In the genomic region with DNA sequence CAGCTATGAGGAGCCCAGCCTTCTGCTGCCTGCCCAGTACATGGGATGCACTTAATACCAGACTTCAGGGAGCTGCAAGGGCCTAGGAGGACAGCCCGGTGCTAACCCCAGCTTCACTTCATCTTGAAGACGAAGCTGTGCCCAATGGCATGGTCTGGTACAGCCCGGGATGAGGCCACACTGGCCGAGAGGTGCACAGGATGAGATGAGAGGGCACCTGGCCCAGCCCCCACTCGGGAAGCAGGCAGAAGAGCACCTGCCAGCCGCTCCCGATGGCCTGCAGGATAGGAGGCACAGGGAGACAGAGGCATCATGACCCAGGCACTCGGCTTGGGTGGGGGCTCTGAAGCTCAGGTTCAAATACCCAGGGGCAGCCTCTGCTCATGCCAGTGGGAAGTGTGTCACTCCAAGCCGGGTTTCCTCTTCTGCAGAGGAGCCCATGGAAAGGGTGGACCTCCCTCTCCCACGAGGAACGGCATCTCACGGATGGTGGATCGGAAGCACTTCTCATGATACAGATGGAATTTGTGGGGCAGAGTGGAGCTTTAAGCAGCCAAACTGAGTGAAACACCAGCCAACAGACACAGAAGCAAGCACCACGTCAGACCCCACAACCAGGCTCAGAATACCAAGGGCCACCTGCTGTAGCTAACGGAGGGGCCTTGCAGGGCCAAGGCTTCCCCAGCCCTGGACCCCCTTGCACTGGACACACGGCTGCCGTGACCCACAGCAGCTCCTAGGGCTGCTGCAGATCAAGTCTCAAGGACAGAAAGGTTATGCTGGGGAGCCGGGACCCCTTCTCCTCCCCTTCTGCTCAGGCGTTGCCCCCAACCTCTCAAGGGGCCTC, we compare ENCODE assay signal across 19 cellular contexts.
A peak's percentile ranks its signal among the peaks of the same experiment; 100 is the strongest.
DNase-seq lines count a peak whose midpoint lies in the region; ATAC-seq and TF ChIP-seq lines count a peak whose summit lies in the region.
"Had no signal": no experiment of that assay in that cellular context is flagged by ENCODE, and none has a peak within 500 bp of the region (broad histone marks: within the 10 kb centered on the region; RNA-seq: fewer than 3 reads in every experiment).

No MANE protein-coding gene starts in this region.

- DNase-seq in GM10248 (ENCODE audit: extremely low spot score) (peak; percentile 7), mesenteric fat pad (ENCODE audit: low spot score) (peak; percentile 72), stomach (peak; percentile 10), GM23248 (no peak)
- DNase-seq in activated CD8-positive, alpha-beta memory T cell treated with anti-CD3 and anti-CD28 coated beads, Interleukin-2, amount 50 U/mL, for 48 hours: peak; percentile 15
- DNase-seq: activated CD4-positive, alpha-beta T cell treated with anti-CD3 and anti-CD28 coated beads, Interleukin-2, amount 50 U/mL, for 48 hours; activated naive CD4-positive, alpha-beta T cell treated with anti-CD3 and anti-CD28 coated beads for 36 hours; activated T-cell treated with anti-CD3 and anti-CD28 coated beads, Interleukin-2, amount 50 U/mL, for 1 hour; amygdala; IMR-90; kidney; NCI-H1048; NCI-H187; NCI-H226; T-helper 1 cell had no signal

- no peak overlapping the region for H3K9ac ChIP-seq in GM23248
- H3K9ac ChIP-seq: parathyroid adenoma had no signal

- no peaks in the 10 kb centered on the region for H3K79me2 ChIP-seq in GM23248 (ENCODE audit: insufficient read depth)
- H3K79me2 ChIP-seq: parathyroid adenoma had no signal

- H3K36me3 ChIP-seq in stomach (no peaks in the 10 kb centered on the region), GM23248 (ENCODE audit: low read depth) (no peaks in the 10 kb centered on the region)

- H3K9me3 ChIP-seq in stomach (peaks cover 0 to 5% (median 0%) of the 10 kb centered on the region in 4 donors), GM23248 (ENCODE audit: low read depth) (no peaks in the 10 kb centered on the region)

- H3K27ac ChIP-seq in stomach (no peak overlapping the region), GM23248 (no peak overlapping the region)
- H3K27ac ChIP-seq: parathyroid adenoma had no signal

- ATAC-seq in GM21723 (IDR thresholded peaks at IDR 0.05; ENCODE audit: unreplicated experiment): no peak
- no peak for ATAC-seq in GM21447 (IDR thresholded peaks at IDR 0.05; ENCODE audit: unreplicated experiment)
- ATAC-seq: naive thymus-derived CD4-positive, alpha-beta T cell had no signal

- CTCF ChIA-PET in GM10248 (lab: Yijun Ruan, JAX): interaction anchor here (0.9 to 1.3 kb wide), 2 partner anchors 9 to 19 kb away, joined by 3 to 4 read pairs; no protein-coding TSS in a partner anchor

- TF ChIP-seq EP300 in stomach (IDR thresholded peaks at IDR 0.05): no peak

- no peaks in the 10 kb centered on the region for H4K20me1 ChIP-seq in GM23248 (ENCODE audit: insufficient read depth)

- no peaks in the 10 kb centered on the region for H3F3A ChIP-seq in GM23248 (ENCODE audit: insufficient read depth)

- no peak overlapping the region for H3K4me2 ChIP-seq in GM23248 (ENCODE audit: unreplicated experiment)

- WGBS in stomach, 5 donors: 71 to 82% (median 80%) methylated on average over 11 to 19 of the region's 19 CpGs
- 45 to 50% methylated on average over 18 to 19 of the region's 19 CpGs for WGBS in GM23248 (ENCODE audit: low coverage in 1 of 2, low lambda C conversion rate in 2 of 2, missing lambda C conversion rate in 2 of 2), 2 experiments

- no peaks in the 10 kb centered on the region for H3K4me1 ChIP-seq in stomach
- H3K4me1 ChIP-seq in GM23248 (ENCODE audit: insufficient read depth): no peaks in the 10 kb centered on the region
- H3K4me1 ChIP-seq: parathyroid adenoma had no signal

- H3K4me3 ChIP-seq in stomach (no peak overlapping the region), GM23248 (no peak overlapping the region)

- POLR2A ChIA-PET in GM10248 (lab: Yijun Ruan, JAX): no interaction called here

- in situ Hi-C loops in GM23248 (cut with MboI): no loop called here

- H2AFZ ChIP-seq in GM23248: no peak overlapping the region
- H2AFZ ChIP-seq: parathyroid adenoma had no signal

- TF ChIP-seq CTCF in GM10248 (IDR thresholded peaks at IDR 0.05; ENCODE audit: control extremely low read depth, extremely low read depth, low read depth, missing control alignments) (no peak), stomach (IDR thresholded peaks at IDR 0.05) (no peak)

- intact Hi-C loops in stomach (cut with DNase I; ENCODE audit: low total_unique reads): no loop called here

- H3K27me3 ChIP-seq in stomach (peaks cover 0 to 30% (median 0%) of the 10 kb centered on the region in 3 donors), GM23248 (replicated peaks; ENCODE audit: insufficient read depth) (no peaks in the 10 kb centered on the region)

- TF ChIP-seq POLR2A in stomach (IDR thresholded peaks at IDR 0.05): no peak

- H3K9me2 ChIP-seq in GM23248 (ENCODE audit: insufficient read depth): no peaks in the 10 kb centered on the region
